10 cellular contexts compared by ENCODE assay signal in genomic region chr20:8156603-8157079, GRCh38. TPM values are rescaled to one million over a fixed set of nuclear protein-coding genes. Genes with fewer than 3 reads are reported as not detected.
DNase-seq lines count a peak whose midpoint lies in the region; ATAC-seq, FAIRE-seq and TF ChIP-seq lines count a peak whose summit lies in the region.
"Had no signal": no experiment of that assay in that cellular context is flagged by ENCODE, and none has a peak within 500 bp of the region (broad histone marks: within the 10 kb centered on the region; RNA-seq: fewer than 3 reads in every experiment).

No MANE protein-coding gene starts in this region.

- POLR2A ChIA-PET in A549 (lab: Yijun Ruan, JAX): no interaction called here

- peaks cover 4% of the 10 kb centered on the region for H3K36me3 Mint-ChIP-seq in chondrocyte (ENCODE audit: low read depth)

- H3K4me3 Mint-ChIP-seq in chondrocyte (ENCODE audit: unreplicated experiment): no peak overlapping the region
- H3K4me3 Mint-ChIP-seq: memory B cell had no signal

- ATAC-seq in A549 (peak; percentile 54 to 62), GM18870 (IDR thresholded peaks at IDR 0.05; ENCODE audit: unreplicated experiment) (peak; percentile 94), GM19023 (IDR thresholded peaks at IDR 0.05; ENCODE audit: unreplicated experiment) (no peak)

- H3K9me3 ChIP-seq in A549: peaks cover 16% of the 10 kb centered on the region

- H4K20me1 ChIP-seq in KMS-11 (ENCODE audit: insufficient read depth): no peaks in the 10 kb centered on the region

- H3K4me2 ChIP-seq in A549: peak overlapping the region; percentile 57
- peak overlapping the region; percentile 34 for H3K4me2 ChIP-seq in KMS-11

- H3K27ac ChIP-seq in A549 (peak overlapping the region in 1 of 2 experiments; percentile 68; a peak in 3 of 6 replicates), KMS-11 (peak overlapping the region; percentile 85)
- H3K27ac ChIP-seq: VCaP had no signal

- no peak for TF ChIP-seq POLR2A in A549 (IDR thresholded peaks at IDR 0.05; ENCODE audit: low read length)

- peaks cover 7% of the 10 kb centered on the region for H3K9me3 Mint-ChIP-seq in chondrocyte (ENCODE audit: low read depth)

- H3K79me2 ChIP-seq in KMS-11 (ENCODE audit: insufficient read depth, low read depth): no peaks in the 10 kb centered on the region

- peak overlapping the region; percentile 39; the same call in 1 of the 2 replicates for H3K9ac ChIP-seq in KMS-11

- no peak for TF ChIP-seq RAD21 in A549 (conservative IDR thresholded peaks at IDR 0.05 in 1 of 2, IDR thresholded peaks at IDR 0.05 in 1 of 2)

- no peak for TF ChIP-seq CTCF in A549 (IDR thresholded peaks at IDR 0.05)
- TF ChIP-seq CTCF in KMS-11 (conservative IDR thresholded peaks at IDR 0.05; ENCODE audit: low read depth, low read length): no peak
- no peak for TF ChIP-seq CTCF in chondrocyte (IDR thresholded peaks at IDR 0.05)

- peak; percentile 94 for FAIRE-seq in A549 (lab: Jason Lieb, UNC)

- H3K27me3 Mint-ChIP-seq in chondrocyte (ENCODE audit: low read depth): no peaks in the 10 kb centered on the region

- TF ChIP-seq EP300 in A549 (IDR thresholded peaks at IDR 0.05): peak; percentile 25 to 52; a peak in 1 of 5 replicates

- DNase-seq in A549 (ENCODE audit: low read depth in 1 of 2, low spot score in 1 of 2) (peak; percentile 28 to 52), chondrocyte (ENCODE audit: low spot score) (no peak), superior temporal gyrus (ENCODE audit: extremely low spot score) (no peak), HPDE6-E6E7 (ENCODE audit: extremely low spot score) (no peak)
- DNase-seq in stimulated activated CD4-positive, alpha-beta T cell treated with anti-CD3 and anti-CD28 coated beads, Interleukin-4, amount 100 ng/mL, for 4 hours: no peak

- peak overlapping the region; percentile 73 for H3K27ac Mint-ChIP-seq in chondrocyte (ENCODE audit: unreplicated experiment)
- H3K27ac Mint-ChIP-seq: memory B cell had no signal

- peaks cover 62% of the 10 kb centered on the region for H3K4me1 Mint-ChIP-seq in chondrocyte (ENCODE audit: low read depth)
- H3K4me1 Mint-ChIP-seq: memory B cell had no signal

- H3K4me3 ChIP-seq in A549 (no peak overlapping the region), KMS-11 (IDR thresholded peaks at IDR 0.05; ENCODE audit: insufficient read depth, low read depth, low read length) (no peak overlapping the region)

- no peak overlapping the region for H2AFZ ChIP-seq in KMS-11 (ENCODE audit: low read depth)

- no peaks in the 10 kb centered on the region for H3K27me3 ChIP-seq in KMS-11 (ENCODE audit: insufficient read depth, low read depth)

- H3K36me3 ChIP-seq in KMS-11 (ENCODE audit: insufficient read depth): no peaks in the 10 kb centered on the region

- H3K4me1 ChIP-seq in A549 (peaks cover 35% of the 10 kb centered on the region), KMS-11 (ENCODE audit: low read depth, poor library complexity, severe bottlenecking) (peaks cover 53% of the 10 kb centered on the region)

- CTCF ChIA-PET in A549 (lab: Yijun Ruan, JAX): no interaction called here

TF ChIP-seq in A549, 52 proteins besides CTCF, POLR2A, EP300 and RAD21:
- TF ChIP-seq HES2 (IDR thresholded peaks at IDR 0.05) (peak; percentile 70; the same call in 1 of the 2 replicates), E2F6 (IDR thresholded peaks at IDR 0.05; ENCODE audit: borderline replicate concordance, low read depth) (no peak), MAFK (IDR thresholded peaks at IDR 0.05; ENCODE audit: partially characterized antibody) (peak; percentile 68), GATA3 (IDR thresholded peaks at IDR 0.05; ENCODE audit: borderline replicate concordance) (peak; percentile 82), RCOR1 (IDR thresholded peaks at IDR 0.05; ENCODE audit: low read depth, low read length) (no peak), JUN (IDR thresholded peaks at IDR 0.05) (peak; percentile 51 to 78; a peak in 1 of 5 replicates), BCL3 (IDR thresholded peaks at IDR 0.05) (peak; percentile 78; the same call in 1 of the 3 replicates), EHF (CRISPR knock-in tag; IDR thresholded peaks at IDR 0.05) (no peak), SREBF2 (IDR thresholded peaks at IDR 0.05) (no peak), ZFP36 (IDR thresholded peaks at IDR 0.05; ENCODE audit: borderline replicate concordance, partially characterized antibody) (peak; percentile 52), JUNB (IDR thresholded peaks at IDR 0.05) (peak; percentile 97), ZSCAN20 (CRISPR knock-in tag; IDR thresholded peaks at IDR 0.05) (no peak), CEBPB (IDR thresholded peaks at IDR 0.05) (peak; percentile 69 to 70), HOXB13 (CRISPR knock-in tag; IDR thresholded peaks at IDR 0.05; ENCODE audit: low read depth) (no peak), HOXB5 (CRISPR knock-in tag; IDR thresholded peaks at IDR 0.05) (no peak), FOSL2 (IDR thresholded peaks at IDR 0.05) (peak; percentile 87), FOSL2 (CRISPR knock-in tag; IDR thresholded peaks at IDR 0.05) (peak; percentile 86), USF2 (IDR thresholded peaks at IDR 0.05) (no peak)

RNA-seq across cellular contexts. Expression of gene PLCB1, which starts 24.6 kb away (rescaled TPM):
- polyA plus RNA-seq in A549 (2011; rRNA removed) (5.9 and 6.3 TPM in 2 replicates), A549 (2017; fragmentation: RNase III; extraction: RNeasy Plus Mini Kit Qiagen cat#74134 plus additional on column Dnase treatment) (0.60 to 1.0 TPM (median 0.97 TPM) in 3 replicates)
- 0.32 and 0.47 TPM in 2 replicates for polyA plus RNA-seq in A549 (2012; cell fraction: cytosol; rRNA removed)
- polyA plus RNA-seq in A549 (2012; cell fraction: nucleus; rRNA removed): 0.25 and 0.56 TPM in 2 replicates
- 6.5 and 10.2 TPM in 2 replicates for polyA minus RNA-seq in A549 (2011; rRNA and poly(A)+ RNA removed)
- total RNA-seq in chondrocyte: 10.8 to 15.3 TPM (median 11.4 TPM) in 3 replicates

Comparison
In these comparisons a context has a peak if more than half of its experiments do, and no peak if none do; other contexts are left out.
1. DNase-seq: peak in A549 (2 of 2); none in chondrocyte (single experiment), superior temporal gyrus (single experiment), stimulated activated CD4-positive, alpha-beta T cell treated with anti-CD3 and anti-CD28 coated beads, Interleukin-4, amount 100 ng/mL, for 4 hours (0 of 2) and HPDE6-E6E7 (single experiment).